In genomic region chr3:47824541-47825473, GRCh38 we compare ENCODE assay signal across 1 cellular context.
A peak's percentile ranks its signal among the peaks of the same experiment; 100 is the strongest.
TF ChIP-seq lines count a peak whose summit lies in the region.

No MANE protein-coding gene starts in this region.

TF ChIP-seq in GM12878, 131 proteins besides CTCF, POLR2A, EP300 and RAD21 (continued from another document and continues in another):
- TF ChIP-seq WRNIP1 (IDR thresholded peaks at IDR 0.05; ENCODE audit: borderline replicate concordance, low read depth, low read length): no peak
- no peak for TF ChIP-seq NFXL1 (IDR thresholded peaks at IDR 0.05; ENCODE audit: borderline replicate concordance)
- TF ChIP-seq ATF2 (IDR thresholded peaks at IDR 0.05; ENCODE audit: low read length): no peak
- TF ChIP-seq SRF (IDR thresholded peaks at IDR 0.05; ENCODE audit: low read depth in 2 of 2, low read length in 2 of 2): peak in 1 of 2 experiments; percentile 37; a peak in 1 of 4 replicates
- 0 out of 2 replicates have a peak, but pooled peaks have one; percentile 16 for TF ChIP-seq BCL11A (IDR thresholded peaks at IDR 0.05; ENCODE audit: low read depth, low read length)
- TF ChIP-seq ZBTB11 (CRISPR knock-in tag; IDR thresholded peaks at IDR 0.05): no peak
- no peak for TF ChIP-seq ZBTB4 (CRISPR knock-in tag; IDR thresholded peaks at IDR 0.05)
- peak; percentile 96 for TF ChIP-seq NR2F1 (conservative IDR thresholded peaks at IDR 0.05)
- no peak for TF ChIP-seq ESRRA (IDR thresholded peaks at IDR 0.05; ENCODE audit: low read length)
- TF ChIP-seq ATF7 (IDR thresholded peaks at IDR 0.05; ENCODE audit: low read depth): no peak
- no peak for TF ChIP-seq GABPA (IDR thresholded peaks at IDR 0.05; ENCODE audit: low read depth)
- TF ChIP-seq NR2C2 (IDR thresholded peaks at IDR 0.05; ENCODE audit: borderline replicate concordance, control insufficient read depth, insufficient read length, low read depth): no peak
- TF ChIP-seq ZBTB33 (IDR thresholded peaks at IDR 0.05): no peak
- TF ChIP-seq REST (IDR thresholded peaks at IDR 0.05; ENCODE audit: low read depth, low read length): no peak
- no peak for TF ChIP-seq RFX5 (IDR thresholded peaks at IDR 0.05; ENCODE audit: low read depth, low read length)
- TF ChIP-seq SUZ12 (IDR thresholded peaks at IDR 0.05; ENCODE audit: unreplicated experiment): no peak
- TF ChIP-seq SP1 (IDR thresholded peaks at IDR 0.05; ENCODE audit: low read depth, low read length): no peak
- TF ChIP-seq KLF5 (IDR thresholded peaks at IDR 0.05; ENCODE audit: partially characterized antibody): peak; percentile 49
- TF ChIP-seq SIX5 (IDR thresholded peaks at IDR 0.05; ENCODE audit: low read depth, low read length, severe bottlenecking): peak; percentile 24
- 0 out of 2 replicates have a peak, but pooled peaks have one; percentile 42 for TF ChIP-seq RELB (IDR thresholded peaks at IDR 0.05; ENCODE audit: low read depth)
- peak; percentile 89 for TF ChIP-seq ZNF207 (IDR thresholded peaks at IDR 0.05; ENCODE audit: borderline replicate concordance)
- TF ChIP-seq NFYA (IDR thresholded peaks at IDR 0.05; ENCODE audit: borderline replicate concordance, low read depth, low read length): no peak
- peak; percentile 61; the same call in 1 of the 2 replicates for TF ChIP-seq SMAD5 (IDR thresholded peaks at IDR 0.05; ENCODE audit: low read depth)
- no peak for TF ChIP-seq USF1 (IDR thresholded peaks at IDR 0.05; ENCODE audit: borderline replicate concordance, extremely low read length, insufficient read depth, low read depth, low read length)
- TF ChIP-seq SREBF1 (IDR thresholded peaks at IDR 0.05; ENCODE audit: low read length): no peak
- TF ChIP-seq ZSCAN29 (IDR thresholded peaks at IDR 0.05): 0 out of 2 replicates have a peak, but pooled peaks have one; percentile 52
- peak; percentile 14 to 79; a peak in 3 of 4 replicates for TF ChIP-seq BHLHE40 (IDR thresholded peaks at IDR 0.05; ENCODE audit: borderline replicate concordance in 1 of 2, low read depth in 2 of 2, low read length in 1 of 2)
- TF ChIP-seq FOXK2 (IDR thresholded peaks at IDR 0.05): no peak
- peak; percentile 50; the same call in 1 of the 2 replicates for TF ChIP-seq MAX (IDR thresholded peaks at IDR 0.05; ENCODE audit: low read depth, low read length)
- no peak for TF ChIP-seq CBX3 (IDR thresholded peaks at IDR 0.05; ENCODE audit: borderline replicate concordance, low read depth)
- peak; percentile 11; the same call in 1 of the 2 replicates for TF ChIP-seq E2F4 (IDR thresholded peaks at IDR 0.05; ENCODE audit: low read depth, low read length)
- TF ChIP-seq JUND (IDR thresholded peaks at IDR 0.05; ENCODE audit: low read depth, low read length): no peak
- TF ChIP-seq IRF5 (IDR thresholded peaks at IDR 0.05; ENCODE audit: borderline replicate concordance): no peak
- no peak for TF ChIP-seq TCF7 (IDR thresholded peaks at IDR 0.05; ENCODE audit: borderline replicate concordance)
- no peak for TF ChIP-seq SIN3A (IDR thresholded peaks at IDR 0.05; ENCODE audit: low read depth, low read length)
- TF ChIP-seq NKRF (conservative IDR thresholded peaks at IDR 0.05): peak; percentile 87
